Comparison of ENCODE assay signal across 8 cellular contexts in the genomic region with DNA sequence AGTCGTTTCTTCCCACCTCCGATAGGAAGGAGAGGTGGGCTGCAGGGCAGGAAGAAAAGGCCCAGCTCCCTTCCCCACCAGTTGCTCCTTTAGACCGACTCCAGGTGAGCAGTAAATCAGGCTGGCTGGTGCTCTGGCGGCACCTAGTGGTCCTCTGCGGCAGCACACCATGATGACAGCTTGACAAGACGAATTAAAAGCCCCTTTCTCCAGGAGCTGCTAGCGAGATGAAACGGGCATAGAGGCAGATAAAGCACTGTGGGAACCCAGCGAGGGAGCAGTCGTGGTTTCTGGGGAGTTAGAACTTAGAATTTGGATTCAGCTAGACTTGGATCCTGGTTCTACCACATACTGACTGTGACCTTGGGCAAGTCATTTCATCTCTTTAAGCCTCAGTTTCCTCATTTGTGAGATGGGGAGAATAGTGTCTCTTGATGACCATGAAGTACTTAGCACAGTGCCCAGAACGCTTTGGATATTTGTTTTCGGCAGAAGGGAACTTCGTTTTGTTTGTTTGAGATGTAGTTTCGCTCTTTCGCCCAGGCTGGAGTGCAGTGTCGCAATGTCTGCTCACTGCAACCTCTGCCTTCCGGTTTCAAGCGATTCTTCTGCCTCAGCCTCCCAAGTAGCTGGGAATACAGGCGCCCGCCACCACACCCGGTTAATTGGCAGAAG. TPM values are rescaled to one million over a fixed set of nuclear protein-coding genes. Genes with fewer than 3 reads are reported as not detected.
DNase-seq lines count a peak whose midpoint lies in the region; ATAC-seq and TF ChIP-seq lines count a peak whose summit lies in the region.

No MANE protein-coding gene starts in this region.

- H3K4me1 ChIP-seq in heart left ventricle (peaks cover 0 to 53% (median 0%) of the 10 kb centered on the region in 12 donors), psoas muscle (no peaks in the 10 kb centered on the region)

- 32 to 48% (median 37%) methylated on average over 15 to 21 of the region's 21 CpGs for WGBS in heart left ventricle, 4 donors
- 31 to 37% (median 32%) methylated on average over 21 of the region's 21 CpGs for WGBS in psoas muscle, 3 donors

- H3K4me3 Mint-ChIP-seq in activated naive CD8-positive, alpha-beta T cell treated with anti-CD3 and anti-CD28 coated beads, Interleukin-2, amount 50 U/mL, for 24 hours: peak overlapping the region; percentile 27

- peak overlapping the region; percentile 32 for H3K27ac Mint-ChIP-seq in activated naive CD8-positive, alpha-beta T cell treated with anti-CD3 and anti-CD28 coated beads, Interleukin-2, amount 50 U/mL, for 24 hours

- H3K27ac ChIP-seq in heart left ventricle (peak overlapping the region in 1 of 12 donors; percentile 92), psoas muscle (no peak overlapping the region)

- TF ChIP-seq CTCF in heart left ventricle (IDR thresholded peaks at IDR 0.05) (peak; percentile 94 to 99 (median 96)), psoas muscle (IDR thresholded peaks at IDR 0.05) (peak; percentile 98)

- no peak for TF ChIP-seq POLR2A in heart left ventricle (IDR thresholded peaks at IDR 0.05)

- peaks cover 0 to 13% (median 0%) of the 10 kb centered on the region in 9 donors for H3K27me3 ChIP-seq in heart left ventricle
- H3K27me3 ChIP-seq in psoas muscle (ENCODE audit: insufficient read depth in 3 of 3, low read length in 2 of 3): peaks cover 0 to 7% (median 3%) of the 10 kb centered on the region in 3 donors

- H3K4me3 ChIP-seq in heart left ventricle (peak overlapping the region in 1 of 12 donors; percentile 40), psoas muscle (no peak overlapping the region)

- H3K9me3 Mint-ChIP-seq in activated naive CD8-positive, alpha-beta T cell treated with anti-CD3 and anti-CD28 coated beads, Interleukin-2, amount 50 U/mL, for 24 hours: no peaks in the 10 kb centered on the region

- peaks cover 0 to 5% (median 0%) of the 10 kb centered on the region in 12 donors for H3K9me3 ChIP-seq in heart left ventricle
- no peaks in the 10 kb centered on the region for H3K9me3 ChIP-seq in psoas muscle

- H3K4me1 Mint-ChIP-seq in activated naive CD8-positive, alpha-beta T cell treated with anti-CD3 and anti-CD28 coated beads, Interleukin-2, amount 50 U/mL, for 24 hours: peaks cover 38% of the 10 kb centered on the region

- H3K27me3 Mint-ChIP-seq in activated naive CD8-positive, alpha-beta T cell treated with anti-CD3 and anti-CD28 coated beads, Interleukin-2, amount 50 U/mL, for 24 hours: no peaks in the 10 kb centered on the region

- no peaks in the 10 kb centered on the region for H3K36me3 ChIP-seq in heart left ventricle
- H3K36me3 ChIP-seq in psoas muscle (ENCODE audit: insufficient read depth in 1 of 2, low read depth in 1 of 2): no peaks in the 10 kb centered on the region

- peak; percentile 85 for ATAC-seq in activated naive CD8-positive, alpha-beta T cell treated with anti-CD3 and anti-CD28 coated beads, Interleukin-2, amount 50 U/mL, for 24 hours
- peak; percentile 61 to 85 (median 74) for ATAC-seq in heart left ventricle
- ATAC-seq in psoas muscle: peak; percentile 71 to 94 (median 89)

- intact Hi-C loops in heart left ventricle (cut with DNase I): loop anchor here in 9 of 10 donors (1.0 to 10.0 kb wide), 10 partner anchors 63 to 254 kb away; no protein-coding TSS in a partner anchor
- intact Hi-C loops in psoas muscle (cut with DNase I): loop anchor here (2.0 to 5.0 kb wide), 6 partner anchors 63 to 257 kb away; no protein-coding TSS in a partner anchor

- peak; percentile 29 for DNase-seq in SIG-M5 treated with dmso at 0.1 percent for 504 hours (lab: John Stamatoyannopoulos, UW; ENCODE audit: unreplicated experiment)
- no peak for DNase-seq in SIG-M5 (lab: John Stamatoyannopoulos, UW)
- DNase-seq in NCI-H146 treated with DMSO at 0.1 percent for 48 hours (lab: John Stamatoyannopoulos, UW; ENCODE audit: unreplicated experiment): peak; percentile 46
- DNase-seq in T-helper 1 cell: peak; percentile 66 to 90 (median 78)
- DNase-seq in activated naive CD8-positive, alpha-beta T cell treated with anti-CD3 and anti-CD28 coated beads, Interleukin-2, amount 50 U/mL, for 24 hours: peak; percentile 90
- peak; percentile 51 to 86 (median 74) for DNase-seq in heart left ventricle
- DNase-seq in psoas muscle: peak; percentile 78 to 87
- DNase-seq in ureter (ENCODE audit: low spot score): peak; percentile 84

- H3K36me3 Mint-ChIP-seq in activated naive CD8-positive, alpha-beta T cell treated with anti-CD3 and anti-CD28 coated beads, Interleukin-2, amount 50 U/mL, for 24 hours (ENCODE audit: low read depth): peaks cover 4% of the 10 kb centered on the region

RNA-seq across cellular contexts. Expression of gene COL9A2, which starts 21.8 kb away (rescaled TPM):
- total RNA-seq in heart left ventricle (1 to 10 TPM in 1 of 9 donors, under 1 TPM in 7, not detected in 1; 0.14 to 1.4 (median 0.50) TPM), psoas muscle (under 1 TPM in 3 of 4 donors, not detected in 1; 0.15 to 0.21 (median 0.18) TPM), ureter (27.1 TPM)
- polyA plus RNA-seq in heart left ventricle (under 1 TPM; 0.26 to 0.91 TPM), psoas muscle (under 1 TPM; 0.06 to 0.18 (median 0.12) TPM)

RNA-seq across cellular contexts. Expression of gene SMAP2, which starts 34.6 kb away (rescaled TPM):
- total RNA-seq in heart left ventricle (10 to 100 TPM in 8 of 9 donors, 1 to 10 TPM in 1; 9.9 to 44.4 (median 12.9) TPM), psoas muscle (10 to 100 TPM in 3 of 4 donors, 1 to 10 TPM in 1; 6.9 to 35.0 (median 15.3) TPM), ureter (39.5 TPM)
- polyA plus RNA-seq in heart left ventricle (10 to 100 TPM in 1 of 2 donors, 1 to 10 TPM in 1; 8.9 to 24.5 TPM), psoas muscle (10 to 100 TPM; 18.0 to 32.2 (median 18.4) TPM)

Comparison
In these comparisons a context has a peak if more than half of its experiments do, and no peak if none do; other contexts are left out.
1. RNA of gene COL9A2, which starts 21.8 kb away (total RNA-seq): 27.1 TPM in ureter (single experiment); 0.14 to 1.4 TPM in heart left ventricle and 0.15 to 0.21 TPM in psoas muscle; every median in the first group is over 10 times any median in the second.
2. Peak in every context shown above with its lines, with median percentiles within 50 percentile points of each other: ATAC-seq.